1 cellular context compared by ENCODE assay signal in the genomic region with DNA sequence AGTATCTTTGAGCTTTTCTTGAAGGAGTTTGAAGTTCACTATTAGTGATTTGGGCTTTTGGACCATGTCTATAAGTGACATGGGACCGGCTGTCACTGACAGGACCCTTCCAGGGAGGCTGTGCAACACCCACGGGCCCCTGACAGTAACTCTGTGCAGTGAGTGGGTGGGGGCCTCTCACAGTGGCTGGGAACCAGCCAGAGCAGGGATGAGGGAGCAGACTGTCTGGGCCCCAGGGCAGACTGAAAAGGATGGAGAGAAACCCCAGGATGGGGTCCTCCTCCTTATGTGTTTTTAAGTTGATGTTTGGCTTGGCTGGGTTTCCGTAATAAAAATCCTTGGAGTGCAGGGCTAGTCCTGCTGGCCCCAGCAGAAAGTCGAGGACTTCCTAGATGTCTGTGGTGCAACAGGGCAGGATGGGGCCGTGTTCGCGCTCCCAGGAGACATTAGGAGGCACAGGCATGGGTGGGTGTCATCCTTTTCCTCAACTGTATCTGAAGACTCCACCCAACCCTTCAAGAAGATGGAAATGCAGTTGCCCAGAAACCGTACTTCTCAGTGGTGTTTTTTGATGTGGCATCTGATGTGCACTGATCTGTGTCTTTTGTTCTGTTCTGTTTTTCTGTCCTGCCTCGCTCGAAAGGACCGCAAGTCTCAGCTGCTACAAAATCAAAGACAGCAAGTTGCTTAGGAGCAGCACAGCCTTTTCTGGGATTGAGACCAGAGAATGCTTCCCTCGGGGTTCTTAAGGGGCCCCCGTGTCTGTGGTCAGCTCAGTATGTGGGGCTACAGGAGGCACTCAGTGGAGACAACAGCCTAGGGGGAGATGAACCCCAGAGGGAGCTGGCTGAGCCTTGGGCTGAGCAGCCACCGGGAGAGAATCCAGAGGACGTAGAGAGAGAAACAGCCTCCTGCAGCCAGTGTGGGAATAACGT.
A peak's percentile ranks its signal among the peaks of the same experiment; 100 is the strongest.
TF ChIP-seq lines count a peak whose summit lies in the region.

No MANE protein-coding gene starts in this region.

TF ChIP-seq in GM12878, 131 proteins besides CTCF, POLR2A, EP300 and RAD21 (continues in another document):
- TF ChIP-seq SMAD5 (IDR thresholded peaks at IDR 0.05; ENCODE audit: low read depth), result no peak
- no peak for TF ChIP-seq ZNF622 (IDR thresholded peaks at IDR 0.05)
- TF ChIP-seq GABPA (IDR thresholded peaks at IDR 0.05; ENCODE audit: low read depth), result no peak
- no peak for TF ChIP-seq JUND (IDR thresholded peaks at IDR 0.05; ENCODE audit: low read depth, low read length)
- TF ChIP-seq MXI1 (IDR thresholded peaks at IDR 0.05; ENCODE audit: low read depth, low read length), result no peak
- TF ChIP-seq KAT2A (conservative IDR thresholded peaks at IDR 0.05; ENCODE audit: control insufficient read depth, low read depth, low read length), result no peak
- no peak for TF ChIP-seq WRNIP1 (IDR thresholded peaks at IDR 0.05; ENCODE audit: borderline replicate concordance, low read depth, low read length)
- no peak; the same call in 1 of the 2 replicates for TF ChIP-seq BACH1 (IDR thresholded peaks at IDR 0.05; ENCODE audit: borderline replicate concordance)
- no peak for TF ChIP-seq POLR2AphosphoS5 (IDR thresholded peaks at IDR 0.05; ENCODE audit: low read length)
- TF ChIP-seq SRF (IDR thresholded peaks at IDR 0.05; ENCODE audit: low read depth in 2 of 2, low read length in 2 of 2), result no peak
- TF ChIP-seq EED (IDR thresholded peaks at IDR 0.05; ENCODE audit: low read depth), result no peak; the same call in 1 of the 2 replicates
- no peak for TF ChIP-seq EZH2 (IDR thresholded peaks at IDR 0.05; ENCODE audit: borderline replicate concordance, control insufficient read depth, low read depth, low read length)
- TF ChIP-seq, protein P1, sequence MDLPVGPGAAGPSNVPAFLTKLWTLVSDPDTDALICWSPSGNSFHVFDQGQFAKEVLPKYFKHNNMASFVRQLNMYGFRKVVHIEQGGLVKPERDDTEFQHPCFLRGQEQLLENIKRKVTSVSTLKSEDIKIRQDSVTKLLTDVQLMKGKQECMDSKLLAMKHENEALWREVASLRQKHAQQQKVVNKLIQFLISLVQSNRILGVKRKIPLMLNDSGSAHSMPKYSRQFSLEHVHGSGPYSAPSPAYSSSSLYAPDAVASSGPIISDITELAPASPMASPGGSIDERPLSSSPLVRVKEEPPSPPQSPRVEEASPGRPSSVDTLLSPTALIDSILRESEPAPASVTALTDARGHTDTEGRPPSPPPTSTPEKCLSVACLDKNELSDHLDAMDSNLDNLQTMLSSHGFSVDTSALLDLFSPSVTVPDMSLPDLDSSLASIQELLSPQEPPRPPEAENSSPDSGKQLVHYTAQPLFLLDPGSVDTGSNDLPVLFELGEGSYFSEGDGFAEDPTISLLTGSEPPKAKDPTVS (IDR thresholded peaks at IDR 0.05; ENCODE audit: low read depth, low read length), result no peak
- TF ChIP-seq ZBTB4 (CRISPR knock-in tag; IDR thresholded peaks at IDR 0.05), result no peak
- TF ChIP-seq, protein P2, sequence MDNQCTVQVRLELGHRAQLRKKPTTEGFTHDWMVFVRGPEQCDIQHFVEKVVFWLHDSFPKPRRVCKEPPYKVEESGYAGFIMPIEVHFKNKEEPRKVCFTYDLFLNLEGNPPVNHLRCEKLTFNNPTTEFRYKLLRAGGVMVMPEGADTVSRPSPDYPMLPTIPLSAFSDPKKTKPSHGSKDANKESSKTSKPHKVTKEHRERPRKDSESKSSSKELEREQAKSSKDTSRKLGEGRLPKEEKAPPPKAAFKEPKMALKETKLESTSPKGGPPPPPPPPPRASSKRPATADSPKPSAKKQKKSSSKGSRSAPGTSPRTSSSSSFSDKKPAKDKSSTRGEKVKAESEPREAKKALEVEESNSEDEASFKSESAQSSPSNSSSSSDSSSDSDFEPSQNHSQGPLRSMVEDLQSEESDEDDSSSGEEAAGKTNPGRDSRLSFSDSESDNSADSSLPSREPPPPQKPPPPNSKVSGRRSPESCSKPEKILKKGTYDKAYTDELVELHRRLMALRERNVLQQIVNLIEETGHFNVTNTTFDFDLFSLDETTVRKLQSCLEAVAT (IDR thresholded peaks at IDR 0.05), result no peak
- no peak for TF ChIP-seq FOXK2 (IDR thresholded peaks at IDR 0.05)
- TF ChIP-seq, protein P3, sequence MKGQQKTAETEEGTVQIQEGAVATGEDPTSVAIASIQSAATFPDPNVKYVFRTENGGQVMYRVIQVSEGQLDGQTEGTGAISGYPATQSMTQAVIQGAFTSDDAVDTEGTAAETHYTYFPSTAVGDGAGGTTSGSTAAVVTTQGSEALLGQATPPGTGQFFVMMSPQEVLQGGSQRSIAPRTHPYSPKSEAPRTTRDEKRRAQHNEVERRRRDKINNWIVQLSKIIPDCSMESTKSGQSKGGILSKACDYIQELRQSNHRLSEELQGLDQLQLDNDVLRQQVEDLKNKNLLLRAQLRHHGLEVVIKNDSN (IDR thresholded peaks at IDR 0.05; ENCODE audit: borderline replicate concordance, extremely low read length, insufficient read depth, low read depth, low read length), result no peak
- no peak for TF ChIP-seq BCLAF1 (IDR thresholded peaks at IDR 0.05)
- TF ChIP-seq RCOR1 (conservative IDR thresholded peaks at IDR 0.05; ENCODE audit: low read depth, low read length), result no peak
- TF ChIP-seq TCF12 (IDR thresholded peaks at IDR 0.05; ENCODE audit: low read depth, low read length), result no peak
- no peak for TF ChIP-seq NRF1 (conservative IDR thresholded peaks at IDR 0.05; ENCODE audit: low read depth, low read length)
- no peak for TF ChIP-seq NR2C2 (IDR thresholded peaks at IDR 0.05; ENCODE audit: borderline replicate concordance, control insufficient read depth, insufficient read length, low read depth)
- no peak for TF ChIP-seq NFXL1 (IDR thresholded peaks at IDR 0.05; ENCODE audit: borderline replicate concordance)
- TF ChIP-seq, protein P4, sequence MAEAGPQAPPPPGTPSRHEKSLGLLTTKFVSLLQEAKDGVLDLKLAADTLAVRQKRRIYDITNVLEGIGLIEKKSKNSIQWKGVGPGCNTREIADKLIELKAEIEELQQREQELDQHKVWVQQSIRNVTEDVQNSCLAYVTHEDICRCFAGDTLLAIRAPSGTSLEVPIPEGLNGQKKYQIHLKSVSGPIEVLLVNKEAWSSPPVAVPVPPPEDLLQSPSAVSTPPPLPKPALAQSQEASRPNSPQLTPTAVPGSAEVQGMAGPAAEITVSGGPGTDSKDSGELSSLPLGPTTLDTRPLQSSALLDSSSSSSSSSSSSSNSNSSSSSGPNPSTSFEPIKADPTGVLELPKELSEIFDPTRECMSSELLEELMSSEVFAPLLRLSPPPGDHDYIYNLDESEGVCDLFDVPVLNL (IDR thresholded peaks at IDR 0.05; ENCODE audit: low read depth, low read length), result no peak
- peak in 1 of 2 experiments; percentile 25; a peak in 1 of 4 replicates for TF ChIP-seq IKZF2 (IDR thresholded peaks at IDR 0.05)
- no peak for TF ChIP-seq SMC3 (IDR thresholded peaks at IDR 0.05; ENCODE audit: borderline replicate concordance, low read length)
- TF ChIP-seq CHD4 (IDR thresholded peaks at IDR 0.05), result no peak
- no peak for TF ChIP-seq KDM1A (IDR thresholded peaks at IDR 0.05; ENCODE audit: borderline replicate concordance)
- TF ChIP-seq ZNF217 (IDR thresholded peaks at IDR 0.05), result no peak
- no peak for TF ChIP-seq TBL1XR1 (IDR thresholded peaks at IDR 0.05; ENCODE audit: low read depth, low read length)
- no peak for TF ChIP-seq BCL11A (IDR thresholded peaks at IDR 0.05; ENCODE audit: low read depth, low read length)
- no peak for TF ChIP-seq E4F1 (IDR thresholded peaks at IDR 0.05; ENCODE audit: borderline replicate concordance, partially characterized antibody)
- TF ChIP-seq TCF3 (IDR thresholded peaks at IDR 0.05; ENCODE audit: borderline replicate concordance, insufficient read depth, low read depth, low read length), result no peak
- no peak for TF ChIP-seq MYC (IDR thresholded peaks at IDR 0.05; ENCODE audit: insufficient read depth, insufficient read length, insufficient replicate concordance, low read length, severe bottlenecking)
- TF ChIP-seq, protein P5, sequence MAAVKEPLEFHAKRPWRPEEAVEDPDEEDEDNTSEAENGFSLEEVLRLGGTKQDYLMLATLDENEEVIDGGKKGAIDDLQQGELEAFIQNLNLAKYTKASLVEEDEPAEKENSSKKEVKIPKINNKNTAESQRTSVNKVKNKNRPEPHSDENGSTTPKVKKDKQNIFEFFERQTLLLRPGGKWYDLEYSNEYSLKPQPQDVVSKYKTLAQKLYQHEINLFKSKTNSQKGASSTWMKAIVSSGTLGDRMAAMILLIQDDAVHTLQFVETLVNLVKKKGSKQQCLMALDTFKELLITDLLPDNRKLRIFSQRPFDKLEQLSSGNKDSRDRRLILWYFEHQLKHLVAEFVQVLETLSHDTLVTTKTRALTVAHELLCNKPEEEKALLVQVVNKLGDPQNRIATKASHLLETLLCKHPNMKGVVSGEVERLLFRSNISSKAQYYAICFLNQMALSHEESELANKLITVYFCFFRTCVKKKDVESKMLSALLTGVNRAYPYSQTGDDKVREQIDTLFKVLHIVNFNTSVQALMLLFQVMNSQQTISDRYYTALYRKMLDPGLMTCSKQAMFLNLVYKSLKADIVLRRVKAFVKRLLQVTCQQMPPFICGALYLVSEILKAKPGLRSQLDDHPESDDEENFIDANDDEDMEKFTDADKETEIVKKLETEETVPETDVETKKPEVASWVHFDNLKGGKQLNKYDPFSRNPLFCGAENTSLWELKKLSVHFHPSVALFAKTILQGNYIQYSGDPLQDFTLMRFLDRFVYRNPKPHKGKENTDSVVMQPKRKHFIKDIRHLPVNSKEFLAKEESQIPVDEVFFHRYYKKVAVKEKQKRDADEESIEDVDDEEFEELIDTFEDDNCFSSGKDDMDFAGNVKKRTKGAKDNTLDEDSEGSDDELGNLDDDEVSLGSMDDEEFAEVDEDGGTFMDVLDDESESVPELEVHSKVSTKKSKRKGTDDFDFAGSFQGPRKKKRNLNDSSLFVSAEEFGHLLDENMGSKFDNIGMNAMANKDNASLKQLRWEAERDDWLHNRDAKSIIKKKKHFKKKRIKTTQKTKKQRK (IDR thresholded peaks at IDR 0.05; ENCODE audit: low read depth, low read length), result no peak
- TF ChIP-seq, protein P6, sequence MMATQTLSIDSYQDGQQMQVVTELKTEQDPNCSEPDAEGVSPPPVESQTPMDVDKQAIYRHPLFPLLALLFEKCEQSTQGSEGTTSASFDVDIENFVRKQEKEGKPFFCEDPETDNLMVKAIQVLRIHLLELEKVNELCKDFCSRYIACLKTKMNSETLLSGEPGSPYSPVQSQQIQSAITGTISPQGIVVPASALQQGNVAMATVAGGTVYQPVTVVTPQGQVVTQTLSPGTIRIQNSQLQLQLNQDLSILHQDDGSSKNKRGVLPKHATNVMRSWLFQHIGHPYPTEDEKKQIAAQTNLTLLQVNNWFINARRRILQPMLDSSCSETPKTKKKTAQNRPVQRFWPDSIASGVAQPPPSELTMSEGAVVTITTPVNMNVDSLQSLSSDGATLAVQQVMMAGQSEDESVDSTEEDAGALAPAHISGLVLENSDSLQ (IDR thresholded peaks at IDR 0.05), result peak; percentile 18; the same call in 1 of the 2 replicates
